Comparison of ENCODE assay signal across 1 cellular context in genomic region chr19:34725400-34725799, GRCh38.
TF ChIP-seq lines count a peak whose summit lies in the region.

No MANE protein-coding gene starts in this region.

TF ChIP-seq in HepG2, 621 proteins besides CTCF, POLR2A, EP300 and RAD21 (continued from another document):
- TF ChIP-seq AHDC1 (CRISPR knock-in tag; IDR thresholded peaks at IDR 0.05; ENCODE audit: borderline replicate concordance), result peak; percentile 64; the same call in 1 of the 2 replicates
- TF ChIP-seq ZFP91 (CRISPR knock-in tag; IDR thresholded peaks at IDR 0.05; ENCODE audit: borderline replicate concordance), result no peak
- no peak for TF ChIP-seq JDP2 (CRISPR knock-in tag; IDR thresholded peaks at IDR 0.05; ENCODE audit: borderline replicate concordance)
- TF ChIP-seq CERS6 (CRISPR knock-in tag; IDR thresholded peaks at IDR 0.05), result no peak
- TF ChIP-seq HMG20A (CRISPR knock-in tag; IDR thresholded peaks at IDR 0.05; ENCODE audit: borderline replicate concordance), result peak; percentile 25; the same call in 1 of the 2 replicates
- peak; percentile 33; the same call in 1 of the 2 replicates for TF ChIP-seq HDAC2 (CRISPR knock-in tag; IDR thresholded peaks at IDR 0.05)
- no peak for TF ChIP-seq ZNF513 (CRISPR knock-in tag; conservative IDR thresholded peaks at IDR 0.05)
- TF ChIP-seq GABPA (IDR thresholded peaks at IDR 0.05; ENCODE audit: low read depth, low read length), result no peak
- TF ChIP-seq GABPA (CRISPR knock-in tag; IDR thresholded peaks at IDR 0.05; ENCODE audit: low read depth), result peak; percentile 68
- TF ChIP-seq ZNF564 (CRISPR knock-in tag; IDR thresholded peaks at IDR 0.05), result no peak
- no peak for TF ChIP-seq ZNF224 (CRISPR knock-in tag; IDR thresholded peaks at IDR 0.05)
- TF ChIP-seq ERF (CRISPR knock-in tag; IDR thresholded peaks at IDR 0.05), result 0 out of 2 replicates have a peak, but pooled peaks have one; percentile 21
- TF ChIP-seq ZFP36L1 (CRISPR knock-in tag; IDR thresholded peaks at IDR 0.05), result no peak
- TF ChIP-seq NR2F6 (IDR thresholded peaks at IDR 0.05), result 0 out of 2 replicates have a peak, but pooled peaks have one; percentile 15
- 0 out of 2 replicates have a peak, but pooled peaks have one; percentile 31 for TF ChIP-seq NR2F6 (CRISPR knock-in tag; IDR thresholded peaks at IDR 0.05)
- peak; percentile 47; the same call in 1 of the 2 replicates for TF ChIP-seq SAP130 (CRISPR knock-in tag; IDR thresholded peaks at IDR 0.05; ENCODE audit: low read depth)
- no peak for TF ChIP-seq FOXA1 (IDR thresholded peaks at IDR 0.05)
- TF ChIP-seq FOXA1 (CRISPR knock-in tag; IDR thresholded peaks at IDR 0.05), result 0 out of 2 replicates have a peak, but pooled peaks have one; percentile 28
- TF ChIP-seq ZBTB26 (CRISPR knock-in tag; IDR thresholded peaks at IDR 0.05; ENCODE audit: borderline replicate concordance), result peak; percentile 96
- peak; percentile 61 for TF ChIP-seq GATAD2A (CRISPR knock-in tag; IDR thresholded peaks at IDR 0.05)
- peak; percentile 58; the same call in 1 of the 2 replicates for TF ChIP-seq HNF4A (CRISPR knock-in tag; IDR thresholded peaks at IDR 0.05)
- peak; percentile 84 for TF ChIP-seq BCL6 (CRISPR knock-in tag; IDR thresholded peaks at IDR 0.05)
- no peak for TF ChIP-seq AGO2 (optimal IDR thresholded peaks at IDR 0.05; ENCODE audit: low read depth, low read length)
- TF ChIP-seq ETV5 (CRISPR knock-in tag; IDR thresholded peaks at IDR 0.05; ENCODE audit: borderline replicate concordance), result peak; percentile 95
- TF ChIP-seq ZNF644 (CRISPR knock-in tag; IDR thresholded peaks at IDR 0.05; ENCODE audit: low read depth), result no peak
- no peak for TF ChIP-seq SRSF1 (optimal IDR thresholded peaks at IDR 0.05; ENCODE audit: low read depth, low read length)
- 0 out of 2 replicates have a peak, but pooled peaks have one; percentile 14 for TF ChIP-seq ZNF574 (CRISPR knock-in tag; IDR thresholded peaks at IDR 0.05)
- no peak for TF ChIP-seq TERF1 (CRISPR knock-in tag; IDR thresholded peaks at IDR 0.05)
- no peak for TF ChIP-seq ZBTB10 (CRISPR knock-in tag; IDR thresholded peaks at IDR 0.05; ENCODE audit: borderline replicate concordance)
- peak; percentile 48; the same call in 1 of the 2 replicates for TF ChIP-seq PHF21A (CRISPR knock-in tag; IDR thresholded peaks at IDR 0.05)
- peak; percentile 33; the same call in 1 of the 2 replicates for TF ChIP-seq GABPB1 (CRISPR knock-in tag; IDR thresholded peaks at IDR 0.05)
- no peak for TF ChIP-seq NFE2L2 (IDR thresholded peaks at IDR 0.05; ENCODE audit: low read length)
- no peak for TF ChIP-seq HNRNPLL (IDR thresholded peaks at IDR 0.05; ENCODE audit: low read depth, low read length, poor library complexity, severe bottlenecking)
